Comparison of ENCODE assay signal across 9 cellular contexts in the genomic region with DNA sequence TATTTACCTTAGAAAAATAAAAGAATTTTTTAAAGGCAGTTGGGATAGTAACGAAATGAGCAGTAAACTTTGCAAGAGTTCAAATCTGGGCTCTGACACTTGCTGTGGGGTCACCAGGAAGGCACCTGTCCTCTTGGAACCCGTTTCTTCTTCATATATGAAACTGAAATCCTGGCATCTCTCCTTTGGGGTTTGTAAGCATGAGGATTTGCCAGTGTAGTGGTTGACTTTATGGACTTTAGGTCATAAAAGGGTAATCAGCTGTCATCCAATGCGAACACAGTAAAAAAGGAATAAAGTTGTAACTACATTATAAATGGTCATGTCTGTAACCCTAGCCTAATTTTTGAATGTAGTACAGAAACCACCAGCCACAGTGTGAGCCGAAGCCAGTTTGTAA.
DNase-seq lines count a peak whose midpoint lies in the region; ATAC-seq and TF ChIP-seq lines count a peak whose summit lies in the region.
"Had no signal": no experiment of that assay in that cellular context is flagged by ENCODE, and none has a peak within 500 bp of the region (broad histone marks: within the 10 kb centered on the region; RNA-seq: fewer than 3 reads in every experiment).

No MANE protein-coding gene starts in this region.

- no peaks in the 10 kb centered on the region for H3K27me3 ChIP-seq in RWPE2 (ENCODE audit: insufficient read depth, poor library complexity, severe bottlenecking)

- TF ChIP-seq CTCF in GM12865 (IDR thresholded peaks at IDR 0.05; ENCODE audit: insufficient read depth, low read depth, low read length, missing control alignments) (no peak), RWPE2 (IDR thresholded peaks at IDR 0.05; ENCODE audit: poor library complexity, severe bottlenecking) (no peak), fibroblast of mammary gland (conservative IDR thresholded peaks at IDR 0.05; ENCODE audit: control insufficient read depth, insufficient read depth, low read depth, low read length) (no peak), retinal pigment epithelial cell (conservative IDR thresholded peaks at IDR 0.05; ENCODE audit: low read depth, low read length) (no peak)

- DNase-seq in GM12865 (ENCODE audit: low read depth): no peak
- no peak for DNase-seq in RWPE2 (ENCODE audit: low spot score)
- DNase-seq in fibroblast of mammary gland (ENCODE audit: low read depth): no peak
- DNase-seq in retinal pigment epithelial cell (ENCODE audit: low read depth): no peak
- no peak for DNase-seq in nucleus accumbens (lab: John Stamatoyannopoulos, UW)
- DNase-seq in UCSD-AML1 (lab: John Stamatoyannopoulos, UW; ENCODE audit: unreplicated experiment): no peak
- DNase-seq: amniotic stem cell had no signal

- H3K4me3 ChIP-seq in GM12865 (ENCODE audit: low read depth, low read length): peak overlapping the region; percentile 71
- H3K4me3 ChIP-seq in RWPE2 (ENCODE audit: severe bottlenecking): peak overlapping the region; percentile 71
- peak overlapping the region; percentile 77 for H3K4me3 ChIP-seq in fibroblast of mammary gland (ENCODE audit: control insufficient read depth, low read depth, low read length)
- H3K4me3 ChIP-seq in retinal pigment epithelial cell (ENCODE audit: low read length): peak overlapping the region; percentile 82

- H3K4me1 ChIP-seq in RWPE2 (ENCODE audit: insufficient read depth, poor library complexity, severe bottlenecking): peaks cover 42% of the 10 kb centered on the region

- peak overlapping the region; percentile 66 for H3K27ac ChIP-seq in RWPE2 (ENCODE audit: poor library complexity, severe bottlenecking)

- ATAC-seq in RWPE2 (ENCODE audit: low read depth): no peak
- no peak for ATAC-seq in HG02571 (IDR thresholded peaks at IDR 0.05; ENCODE audit: unreplicated experiment)
- ATAC-seq in HG03565 (IDR thresholded peaks at IDR 0.05; ENCODE audit: unreplicated experiment): no peak

- peaks cover 7% of the 10 kb centered on the region; the same call in 1 of the 2 replicates for H3K36me3 ChIP-seq in RWPE2 (ENCODE audit: low read depth)

- no peaks in the 10 kb centered on the region for H3K9me3 ChIP-seq in RWPE2 (ENCODE audit: severe bottlenecking)
